In genomic region chr12:6177593-6178358, GRCh38 we compare ENCODE assay signal across 1 cellular context.
TF ChIP-seq lines count a peak whose summit lies in the region.

No MANE protein-coding gene starts in this region.

TF ChIP-seq in HepG2, 621 proteins besides CTCF, POLR2A, EP300 and RAD21:
- TF ChIP-seq MAFK (conservative IDR thresholded peaks at IDR 0.05 in 1 of 2, IDR thresholded peaks at IDR 0.05 in 1 of 2; ENCODE audit: low read length in 2 of 2): peak; percentile 68 to 70
- TF ChIP-seq MAFF (IDR thresholded peaks at IDR 0.05; ENCODE audit: low read depth, low read length): peak; percentile 64
- TF ChIP-seq ZNF772 (CRISPR knock-in tag; IDR thresholded peaks at IDR 0.05): no peak
- TF ChIP-seq ZNF670 (CRISPR knock-in tag; IDR thresholded peaks at IDR 0.05; ENCODE audit: borderline replicate concordance): no peak
- TF ChIP-seq NR2F2 (IDR thresholded peaks at IDR 0.05; ENCODE audit: borderline replicate concordance, low read depth): no peak
- TF ChIP-seq ARNT2 (CRISPR knock-in tag; IDR thresholded peaks at IDR 0.05; ENCODE audit: low read depth): no peak
- no peak for TF ChIP-seq ZNF839 (CRISPR knock-in tag; IDR thresholded peaks at IDR 0.05; ENCODE audit: borderline replicate concordance)
- no peak for TF ChIP-seq YEATS2 (CRISPR knock-in tag; IDR thresholded peaks at IDR 0.05; ENCODE audit: borderline replicate concordance)
- no peak for TF ChIP-seq MNT (IDR thresholded peaks at IDR 0.05)
- no peak for TF ChIP-seq SMYD3 (CRISPR knock-in tag; IDR thresholded peaks at IDR 0.05)
- no peak for TF ChIP-seq DNMT1 (CRISPR knock-in tag; IDR thresholded peaks at IDR 0.05)
- TF ChIP-seq ZNF142 (CRISPR knock-in tag; IDR thresholded peaks at IDR 0.05): no peak
- no peak for TF ChIP-seq ZNF230 (CRISPR knock-in tag; IDR thresholded peaks at IDR 0.05)
- TF ChIP-seq PRDM10 (CRISPR knock-in tag; IDR thresholded peaks at IDR 0.05; ENCODE audit: low read depth): no peak
- no peak for TF ChIP-seq RBM39 (IDR thresholded peaks at IDR 0.05; ENCODE audit: low read depth, low read length, poor library complexity, severe bottlenecking)
- no peak for TF ChIP-seq HMGXB3 (CRISPR knock-in tag; IDR thresholded peaks at IDR 0.05; ENCODE audit: borderline replicate concordance)
